In the genomic region with DNA sequence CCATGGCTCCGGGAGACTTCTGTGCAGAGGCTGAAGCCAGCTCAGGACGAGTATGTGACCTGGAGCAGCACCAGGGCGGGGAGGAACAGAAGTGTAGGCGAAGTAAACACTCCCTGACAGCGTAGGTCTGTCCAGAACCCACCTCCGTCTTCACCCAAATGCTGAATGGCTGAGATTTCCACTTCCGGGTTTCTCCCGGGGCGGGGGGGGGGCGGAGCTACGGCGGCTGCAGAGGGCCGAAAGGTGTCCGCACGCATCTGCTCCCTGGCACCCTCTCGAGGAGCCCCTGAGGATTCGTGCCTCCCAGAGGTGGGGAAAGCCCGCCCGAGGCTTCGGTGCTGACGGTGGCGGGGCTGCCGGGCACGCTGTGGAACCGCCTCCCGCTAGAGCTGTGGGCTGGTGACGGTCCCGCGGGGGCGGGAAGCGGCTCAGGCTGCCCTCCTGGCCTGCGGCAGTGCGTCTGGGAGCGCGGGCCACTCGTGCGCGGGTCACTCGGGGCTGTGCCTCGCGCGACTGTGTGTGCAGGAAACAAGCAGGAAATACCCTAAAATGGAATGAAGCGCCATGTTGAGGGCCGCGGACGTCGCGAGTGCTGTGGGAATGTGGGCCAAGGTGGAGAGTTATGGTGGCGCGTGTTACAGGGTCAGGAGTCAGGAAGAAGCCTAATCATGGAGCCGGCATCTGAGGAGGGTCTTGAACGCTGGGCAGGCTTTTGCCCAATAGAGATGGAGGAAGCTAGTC, we compare ENCODE assay signal across 8 cellular contexts.
DNase-seq lines count a peak whose midpoint lies in the region; ATAC-seq, FAIRE-seq and TF ChIP-seq lines count a peak whose summit lies in the region.

No MANE protein-coding gene starts in this region.

- ATAC-seq in GM21381 (IDR thresholded peaks at IDR 0.05; ENCODE audit: unreplicated experiment) (peak; percentile 97), GM18517 (IDR thresholded peaks at IDR 0.05; ENCODE audit: unreplicated experiment) (no peak), GM21619 (IDR thresholded peaks at IDR 0.05; ENCODE audit: unreplicated experiment) (no peak)

- H3K27me3 ChIP-seq in esophagus squamous epithelium (no peaks in the 10 kb centered on the region), spleen (replicated peaks in 1 of 7) (no peaks in the 10 kb centered on the region)

- TF ChIP-seq POLR2A in esophagus squamous epithelium (IDR thresholded peaks at IDR 0.05) (no peak), spleen (IDR thresholded peaks at IDR 0.05) (no peak)

- DNase-seq in activated CD4-positive, alpha-beta T cell treated with anti-CD3 and anti-CD28 coated beads, Interleukin-2, amount 50 U/mL, for 4 hours: peak; percentile 8 to 24
- DNase-seq in esophagus squamous epithelium (lab: John Stamatoyannopoulos, UW): no peak
- peak; percentile 71 for DNase-seq in spleen
- no peak for DNase-seq in DMS53 (lab: John Stamatoyannopoulos, UW)
- DNase-seq in GM19239 (ENCODE audit: insufficient read length, low spot score): no peak

- H3K36me3 ChIP-seq in esophagus squamous epithelium (no peaks in the 10 kb centered on the region), spleen (no peaks in the 10 kb centered on the region)

- intact Hi-C loops in esophagus squamous epithelium (cut with DNase I): no loop called here
- intact Hi-C loops in spleen (cut with DNase I; ENCODE audit: low total_unique reads): no loop called here

- H3K4me3 ChIP-seq in esophagus squamous epithelium (peak overlapping the region in 3 of 4 donors; percentile 31 to 58 (median 42)), spleen (peak overlapping the region; percentile 8 to 56 (median 30))

- H3K4me1 ChIP-seq in esophagus squamous epithelium: no peaks in the 10 kb centered on the region
- no peaks in the 10 kb centered on the region for H3K4me1 ChIP-seq in spleen

- FAIRE-seq in GM19239 (lab: Jason Lieb, UNC): no peak

- 45 to 67% methylated on average over 12 to 14 of the region's 52 CpGs for WGBS in esophagus squamous epithelium, 2 donors
- 39 to 62% (median 48%) methylated on average over 40 to 52 of the region's 52 CpGs for WGBS in spleen, 5 donors

- H3K9me3 ChIP-seq in esophagus squamous epithelium (peaks cover 0 to 7% (median 0%) of the 10 kb centered on the region in 3 donors), spleen (peaks cover 0 to 37% (median 19%) of the 10 kb centered on the region in 8 donors)

- H3K27ac ChIP-seq in esophagus squamous epithelium (peak overlapping the region in 2 of 4 donors; percentile 62 to 73), spleen (peak overlapping the region in 7 of 8 donors; percentile 58 to 78 (median 66))

- TF ChIP-seq CTCF in esophagus squamous epithelium (IDR thresholded peaks at IDR 0.05) (no peak), spleen (IDR thresholded peaks at IDR 0.05 in 8 of 11, conservative IDR thresholded peaks at IDR 0.05 in 3 of 11) (no peak)

Comparison
In these comparisons a context has a peak if more than half of its experiments do, and no peak if none do; other contexts are left out.
1. DNase-seq: peak in activated CD4-positive, alpha-beta T cell treated with anti-CD3 and anti-CD28 coated beads, Interleukin-2, amount 50 U/mL, for 4 hours (2 of 2) and spleen (single experiment); none in esophagus squamous epithelium (single experiment), DMS53 (single experiment) and GM19239 (single experiment).